In the genomic region with DNA sequence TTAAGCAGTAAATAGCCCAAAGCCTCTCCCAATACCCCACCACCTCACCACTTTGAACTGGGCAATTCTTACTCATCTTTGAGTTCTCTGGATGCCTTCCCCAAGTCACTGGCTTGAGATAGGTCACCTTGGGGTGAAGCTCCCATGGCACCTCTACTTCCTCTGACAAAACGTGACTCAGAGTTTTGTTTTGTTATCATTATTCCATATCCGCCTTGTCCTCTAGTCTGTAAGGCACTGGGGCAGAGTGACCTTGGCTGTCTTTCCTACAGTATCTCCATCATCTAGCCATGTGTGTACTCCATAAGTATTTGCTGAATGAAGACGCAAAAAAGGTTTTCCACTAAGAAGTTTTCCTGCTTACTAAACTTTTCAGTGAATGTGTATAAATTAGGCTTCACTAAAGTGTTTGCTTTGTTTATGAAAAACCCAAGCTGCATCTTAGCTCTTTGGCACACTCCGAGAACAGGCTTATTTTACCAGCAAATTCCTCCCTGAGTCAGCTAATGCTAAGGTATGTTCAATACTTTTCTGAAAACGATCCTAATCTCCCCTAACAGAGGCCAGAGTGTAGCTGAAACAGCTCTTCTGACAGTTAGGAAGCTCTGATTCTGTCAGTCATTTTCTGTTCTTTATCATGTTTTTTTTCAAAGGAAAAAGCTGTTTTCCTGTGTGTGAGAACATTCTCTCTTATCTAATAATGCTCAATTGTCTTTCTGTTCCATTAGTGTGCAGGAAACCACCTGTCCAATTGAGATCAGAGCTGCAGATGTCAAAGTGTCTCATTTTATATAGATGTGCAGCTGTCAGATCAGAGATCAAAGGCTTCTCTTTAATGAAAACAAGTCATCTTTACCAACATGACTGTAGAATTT, we compare ENCODE assay signal across 9 cellular contexts. TPM values are rescaled to one million over a fixed set of nuclear protein-coding genes. Genes with fewer than 3 reads are reported as not detected.
DNase-seq lines count a peak whose midpoint lies in the region; ATAC-seq and TF ChIP-seq lines count a peak whose summit lies in the region.
"Had no signal": no experiment of that assay in that cellular context is flagged by ENCODE, and none has a peak within 500 bp of the region (broad histone marks: within the 10 kb centered on the region; RNA-seq: fewer than 3 reads in every experiment).

No MANE protein-coding gene starts in this region.

- H3K79me2 ChIP-seq in PC-3 (ENCODE audit: low read length) (no peaks in the 10 kb centered on the region), mammary epithelial cell (ENCODE audit: insufficient read depth, low read length) (no peaks in the 10 kb centered on the region)

- POLR2A ChIA-PET in PC-3 (lab: Charles Lee; ENCODE audit: unreplicated experiment) = no interaction called here

- H3K27ac ChIP-seq in PC-3 (ENCODE audit: low read length) (no peak overlapping the region), mammary epithelial cell (ENCODE audit: insufficient read depth, low read depth, low read length) (no peak overlapping the region)

- H3K27me3 ChIP-seq in PC-3 (ENCODE audit: low read length) = no peaks in the 10 kb centered on the region
- H3K27me3 ChIP-seq in mammary epithelial cell (ENCODE audit: insufficient read depth, low read length) = no peaks in the 10 kb centered on the region

- H3K4me1 ChIP-seq in PC-3 (ENCODE audit: insufficient read depth, low read length) (peaks cover 8% of the 10 kb centered on the region), mammary epithelial cell (ENCODE audit: insufficient read depth, low read length) (no peaks in the 10 kb centered on the region)

- H3K9me2 ChIP-seq in PC-3 (replicated peaks; ENCODE audit: low read length) = no peaks in the 10 kb centered on the region

- H3K9ac ChIP-seq in PC-3 (ENCODE audit: low read length) (no peak overlapping the region), mammary epithelial cell (ENCODE audit: insufficient read depth, low read length) (no peak overlapping the region)

- CTCF ChIA-PET in PC-3 (lab: Charles Lee) (no interaction called here), mammary epithelial cell (lab: Charles Lee; ENCODE audit: low non-redundant PET) (no interaction called here)

- BruUV-seq in PC-3 (replicated peaks; lab: Mats Ljungman, UMichigan) (no TSS peak), mammary epithelial cell (replicated peaks; lab: Mats Ljungman, UMichigan) (no TSS peak)

- H3K4me3 ChIP-seq in PC-3 (ENCODE audit: low read length) (no peak overlapping the region), mammary epithelial cell (replicated peaks in 1 of 3; ENCODE audit: insufficient read depth in 1 of 3, low read depth in 2 of 3, low read length in 3 of 3) (no peak overlapping the region)

- no peaks in the 10 kb centered on the region for H3K36me3 ChIP-seq in PC-3 (ENCODE audit: low read depth, low read length)
- no peaks in the 10 kb centered on the region for H3K36me3 ChIP-seq in mammary epithelial cell (ENCODE audit: insufficient read depth, low read length)

- no peaks in the 10 kb centered on the region for H3F3A ChIP-seq in PC-3 (ENCODE audit: low read length, unreplicated experiment)

- peak; percentile 96 for DNase-seq in ELR (ENCODE audit: low read depth)
- peak; percentile 47 for DNase-seq in PC-3
- peak; percentile 18 for DNase-seq in mammary epithelial cell
- DNase-seq in non-pigmented ciliary epithelial cell (ENCODE audit: low read depth) = peak; percentile 22
- DNase-seq in posterior cingulate gyrus = no peak
- DNase-seq in NCI-H146 (lab: John Stamatoyannopoulos, UW) = no peak
- DNase-seq: cerebellar nuclear complex had no signal

- intact Hi-C loops in PC-3 (cut with micrococcal nuclease) = loop anchor here (5.0 kb wide), 1 partner anchor 34 kb away; no protein-coding TSS in a partner anchor
- intact Hi-C loops in mammary epithelial cell (cut with micrococcal nuclease) = no loop called here
- intact Hi-C loops in posterior cingulate gyrus (cut with DNase I) = no loop called here

- peak overlapping the region; percentile 18; the same call in 1 of the 2 replicates for H3K4me2 ChIP-seq in PC-3 (ENCODE audit: low read length)
- H3K4me2 ChIP-seq in mammary epithelial cell (ENCODE audit: insufficient read depth, low read depth, low read length) = no peak overlapping the region

- TF ChIP-seq CTCF in PC-3 (conservative IDR thresholded peaks at IDR 0.05; ENCODE audit: low read depth, low read length) (no peak), mammary epithelial cell (conservative IDR thresholded peaks at IDR 0.05 in 1 of 2, IDR thresholded peaks at IDR 0.05 in 1 of 2; ENCODE audit: extremely low read depth in 1 of 2, insufficient read depth in 1 of 2, low read depth in 1 of 2, low read length in 2 of 2) (no peak)

- H2AFZ ChIP-seq in PC-3 (ENCODE audit: low read length) (no peak overlapping the region), mammary epithelial cell (ENCODE audit: low read depth, low read length) (no peak overlapping the region)

- 58% methylated on average over 5 of the region's 5 CpGs for WGBS in mammary epithelial cell (ENCODE audit: low coverage, missing lambda C conversion rate)

- ATAC-seq in PC-3 (peak; percentile 62), HG03108 (IDR thresholded peaks at IDR 0.05; ENCODE audit: unreplicated experiment) (no peak), GM21619 (IDR thresholded peaks at IDR 0.05; ENCODE audit: unreplicated experiment) (no peak)

- H4K20me1 ChIP-seq in PC-3 (ENCODE audit: low read length) = no peaks in the 10 kb centered on the region
- H4K20me1 ChIP-seq in mammary epithelial cell (ENCODE audit: insufficient read depth, low read length) = no peaks in the 10 kb centered on the region

- in situ Hi-C loops in mammary epithelial cell (cut with MboI; ENCODE audit: low sequenced_read_pairs in 2 of 2) = no loop called here

- H3K9me3 ChIP-seq in PC-3 (ENCODE audit: low read length) = no peaks in the 10 kb centered on the region
- H3K9me3 ChIP-seq in mammary epithelial cell (replicated peaks; ENCODE audit: insufficient read depth, low read length) = no peaks in the 10 kb centered on the region

- dilution Hi-C loops in mammary epithelial cell (cut with HindIII; ENCODE audit: low sequenced_read_pairs) = no loop called here

RNA-seq across cellular contexts. Expression of a gene that starts 30.2 kb away (rescaled TPM):
- total RNA-seq in PC-3 (2014; rRNA removed) (41.8 and 50.3 TPM in 2 replicates), mammary epithelial cell (10 to 100 TPM; 19.0 to 38.4 TPM)
- 36.2 TPM for polyA plus RNA-seq in mammary epithelial cell
- 37.1 TPM for polyA minus RNA-seq in mammary epithelial cell

Comparison
In these comparisons a context has a peak if more than half of its experiments do, and no peak if none do; other contexts are left out.
1. DNase-seq: peak in ELR (single experiment), PC-3 (single experiment), mammary epithelial cell (single experiment) and non-pigmented ciliary epithelial cell (single experiment); none in posterior cingulate gyrus (0 of 10) and NCI-H146 (single experiment).